In the genomic region with DNA sequence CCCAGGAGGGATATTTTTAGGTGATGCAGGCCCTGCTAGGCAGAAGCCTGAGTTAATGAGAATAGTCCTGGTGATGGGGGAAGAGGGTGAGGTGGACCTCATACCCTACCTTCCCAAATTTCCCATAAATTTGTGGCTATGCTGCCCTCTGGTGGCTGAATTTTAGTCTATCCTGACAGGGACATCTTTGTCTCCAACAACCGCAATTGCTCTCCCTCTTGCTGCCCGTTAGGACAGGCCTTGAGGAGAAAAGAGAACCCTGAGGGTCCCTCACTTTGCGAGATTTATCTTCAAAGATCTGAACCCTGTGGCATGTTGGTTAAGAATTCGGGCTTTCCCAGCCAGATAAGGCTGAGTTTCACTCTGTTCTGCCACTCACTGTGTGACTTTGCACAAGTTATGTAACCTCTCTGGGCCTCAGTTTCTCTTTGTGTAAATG, we compare ENCODE assay signal across 8 cellular contexts. TPM values are rescaled to one million over a fixed set of nuclear protein-coding genes. Genes with fewer than 3 reads are reported as not detected.
DNase-seq lines count a peak whose midpoint lies in the region; ATAC-seq, FAIRE-seq and TF ChIP-seq lines count a peak whose summit lies in the region.

No MANE protein-coding gene starts in this region.

- no peak overlapping the region for H3K27ac ChIP-seq in coronary artery
- no peak overlapping the region for H3K27ac ChIP-seq in uterus

- intact Hi-C loops in uterus (cut with DNase I; ENCODE audit: low total_unique reads), result no loop called here

- H3K9me3 ChIP-seq in uterus, result no peaks in the 10 kb centered on the region

- H3K4me1 ChIP-seq in uterus, result no peaks in the 10 kb centered on the region

- no peak for FAIRE-seq in frontal cortex (lab: Jason Lieb, UNC)

- peaks cover 2% of the 10 kb centered on the region for H3K27me3 Mint-ChIP-seq in memory B cell

- TF ChIP-seq POLR2A in uterus (IDR thresholded peaks at IDR 0.05), result no peak

- H3K4me1 Mint-ChIP-seq in memory B cell, result peaks cover 28% of the 10 kb centered on the region

- H3K27ac Mint-ChIP-seq in memory B cell, result no peak overlapping the region

- no peaks in the 10 kb centered on the region for H3K36me3 ChIP-seq in uterus

- H3K36me3 Mint-ChIP-seq in memory B cell, result no peaks in the 10 kb centered on the region

- in situ Hi-C loops in SK-MEL-5 (cut with HindIII; ENCODE audit: low pct_unique_long_range_greater_than_20kb, low sequenced_read_pairs), result no loop called here

- H3K4me3 ChIP-seq in coronary artery, result no peak overlapping the region
- H3K4me3 ChIP-seq in uterus, result no peak overlapping the region

- H3K9me3 Mint-ChIP-seq in memory B cell, result no peaks in the 10 kb centered on the region

- ATAC-seq in memory B cell (ENCODE audit: low read depth), result peak; percentile 22

- DNase-seq in NK-92 treated with Interleukin-12 subunit alpha and Interleukin-12 subunit beta, amount 100 ng/mL, for 24 hours (lab: John Stamatoyannopoulos, UW), result peak; percentile 31
- no peak for DNase-seq in NK-92 (lab: John Stamatoyannopoulos, UW; ENCODE audit: unreplicated experiment)
- peak; percentile 61 for DNase-seq in M059J (ENCODE audit: low read depth)
- DNase-seq in SK-MEL-5 (ENCODE audit: low read depth, low spot score), result peak; percentile 81
- no peak for DNase-seq in coronary artery (ENCODE audit: low spot score)
- peak; percentile 33 to 56 for DNase-seq in memory B cell (ENCODE audit: low spot score in 2 of 2)
- DNase-seq in uterus, result peak in 1 of 2 donors; percentile 55
- DNase-seq in frontal cortex (ENCODE audit: low spot score in 2 of 2), result no peak

- peak; percentile 68 for TF ChIP-seq CTCF in coronary artery (IDR thresholded peaks at IDR 0.05)
- peak; percentile 35 to 64 (median 51) for TF ChIP-seq CTCF in uterus (IDR thresholded peaks at IDR 0.05)

- H3K27me3 ChIP-seq in uterus, result no peaks in the 10 kb centered on the region

- no peak overlapping the region for H3K4me3 Mint-ChIP-seq in memory B cell

RNA-seq across cellular contexts. Expression of gene ZNF385A, which starts 9.8 kb away (rescaled TPM):
- total RNA-seq in M059J (2014; rRNA removed; shearing (Covaris generic)), result 0.71 and 4.6 TPM in 2 replicates
- total RNA-seq in SK-MEL-5 (2014; rRNA removed; shearing (Covaris generic)), result 1.1 and 3.1 TPM in 2 replicates
- polyA plus RNA-seq in SK-MEL-5 (2015; cell fraction: cytosol; rRNA removed), result 21.9 and 26.3 TPM in 2 replicates
- 2.1 and 3.5 TPM in 2 replicates for polyA plus RNA-seq in SK-MEL-5 (2015; cell fraction: nucleus; rRNA removed)
- 10 to 100 TPM in 1 of 4 donors, 1 to 10 TPM in 1, under 1 TPM in 2; 0.26 to 16.9 (median 3.2) TPM for total RNA-seq in uterus
- 1.2 TPM for total RNA-seq in frontal cortex

RNA-seq across cellular contexts. Expression of gene ITGA5, which starts 24.8 kb away (rescaled TPM):
- 419 and 625 TPM in 2 replicates for total RNA-seq in M059J (2014; rRNA removed; shearing (Covaris generic))
- 19.2 and 22.6 TPM in 2 replicates for total RNA-seq in SK-MEL-5 (2014; rRNA removed; shearing (Covaris generic))
- polyA plus RNA-seq in SK-MEL-5 (2015; cell fraction: cytosol; rRNA removed), result 28.6 and 34.5 TPM in 2 replicates
- 28.0 and 58.7 TPM in 2 replicates for polyA plus RNA-seq in SK-MEL-5 (2015; cell fraction: nucleus; rRNA removed)
- total RNA-seq in uterus (100 to 1,000 TPM in 2 of 4 donors, 10 to 100 TPM in 2; 69.7 to 223 (median 99.4) TPM), frontal cortex (3.7 TPM)

RNA-seq across cellular contexts. Expression of gene GPR84, which starts 30.0 kb away (rescaled TPM):
- not detected in 2 replicates for total RNA-seq in M059J (2014; rRNA removed; shearing (Covaris generic))
- total RNA-seq in SK-MEL-5 (2014; rRNA removed; shearing (Covaris generic)), result 0.11 TPM in 1 of 2 replicates, not detected in the other
- 0.25 and 0.76 TPM in 2 replicates for polyA plus RNA-seq in SK-MEL-5 (2015; cell fraction: cytosol; rRNA removed)
- 0.52 and 0.73 TPM in 2 replicates for polyA plus RNA-seq in SK-MEL-5 (2015; cell fraction: nucleus; rRNA removed)
- under 1 TPM in 2 of 4 donors, not detected in 2; 0.21 to 0.27 TPM for total RNA-seq in uterus
- not detected for total RNA-seq in frontal cortex

Comparison
In these comparisons a context has a peak if more than half of its experiments do, and no peak if none do; other contexts are left out.
1. DNase-seq: peak in NK-92 treated with Interleukin-12 subunit alpha and Interleukin-12 subunit beta, amount 100 ng/mL, for 24 hours (single experiment), M059J (single experiment), SK-MEL-5 (single experiment) and memory B cell (2 of 2); none in NK-92 (single experiment), coronary artery (single experiment) and frontal cortex (0 of 2).